11 cellular contexts compared by ENCODE assay signal in the genomic region with DNA sequence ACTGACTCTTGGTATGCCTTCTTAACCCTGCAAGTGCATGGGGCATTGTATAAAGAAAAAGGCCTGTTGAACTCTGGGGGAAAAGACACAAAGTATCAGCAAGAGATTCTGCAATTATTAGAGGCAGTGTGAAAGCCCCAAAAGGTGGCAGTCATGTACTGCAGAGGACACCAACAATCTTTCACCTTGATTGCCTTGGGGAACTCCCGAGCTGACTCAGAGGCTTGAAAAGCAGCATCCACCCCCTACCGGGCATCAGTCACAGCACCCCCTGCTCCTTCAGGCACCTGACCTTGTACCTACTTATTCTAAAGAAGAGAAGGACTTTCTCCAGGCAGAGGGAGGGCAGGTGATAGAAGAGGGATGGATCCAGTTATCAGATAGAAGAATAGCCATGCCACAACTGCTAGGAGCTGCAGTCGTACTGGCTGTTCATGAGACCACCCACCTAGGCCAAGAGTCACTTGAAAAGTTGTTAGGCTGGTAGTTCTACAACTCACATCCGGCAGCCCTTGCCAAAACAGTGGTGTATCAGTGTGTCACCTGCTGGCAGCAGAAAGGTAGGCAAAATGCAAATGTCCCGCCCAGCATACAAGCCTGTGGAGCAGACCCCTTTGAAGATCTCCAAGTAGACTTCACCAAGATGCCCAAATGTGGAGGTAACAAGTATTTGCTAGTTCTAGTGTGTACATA.
DNase-seq lines count a peak whose midpoint lies in the region; ATAC-seq and TF ChIP-seq lines count a peak whose summit lies in the region.
"Had no signal": no experiment of that assay in that cellular context is flagged by ENCODE, and none has a peak within 500 bp of the region (broad histone marks: within the 10 kb centered on the region; RNA-seq: fewer than 3 reads in every experiment).

No MANE protein-coding gene starts in this region.

- H3K27me3 Mint-ChIP-seq in glutamatergic neuron (ENCODE audit: unreplicated experiment), result peaks cover 6% of the 10 kb centered on the region
- H3K27me3 Mint-ChIP-seq: activated naive CD8-positive, alpha-beta T cell had no signal

- TF ChIP-seq CTCF in glutamatergic neuron (IDR thresholded peaks at IDR 0.05; ENCODE audit: partially characterized antibody, unreplicated experiment), result no peak

- no peak overlapping the region for H3K27ac Mint-ChIP-seq in glutamatergic neuron (ENCODE audit: unreplicated experiment)
- H3K27ac Mint-ChIP-seq: activated naive CD8-positive, alpha-beta T cell had no signal

- DNase-seq in NCI-H1417 (lab: John Stamatoyannopoulos, UW) (peak in 2 of 3 experiments; percentile 9 to 45), NCI-H1417 treated with DMSO at 0.1 percent for 48 hours (lab: John Stamatoyannopoulos, UW) (no peak), NAMALWA (ENCODE audit: low spot score) (peak; percentile 10), kidney glomerular epithelial cell (lab: John Stamatoyannopoulos, UW) (peak; percentile 45), NCI-H2081 (lab: John Stamatoyannopoulos, UW) (no peak), glutamatergic neuron (no peak)
- DNase-seq in activated CD4-positive, CD25-positive, alpha-beta regulatory T cell (lab: John Stamatoyannopoulos, UW), result no peak
- DNase-seq: left cardiac atrium, ovary had no signal

- H3K4me3 Mint-ChIP-seq in glutamatergic neuron (ENCODE audit: unreplicated experiment), result no peak overlapping the region
- H3K4me3 Mint-ChIP-seq: activated naive CD8-positive, alpha-beta T cell had no signal

- H3K4me1 Mint-ChIP-seq in glutamatergic neuron (ENCODE audit: low read depth, unreplicated experiment), result peaks cover 6% of the 10 kb centered on the region

- H3K9me3 Mint-ChIP-seq in glutamatergic neuron (ENCODE audit: unreplicated experiment), result peaks cover 7% of the 10 kb centered on the region

- ATAC-seq in HG02623 (IDR thresholded peaks at IDR 0.05; ENCODE audit: unreplicated experiment), result peak; percentile 51
- ATAC-seq: left cardiac atrium had no signal

- H3K36me3 Mint-ChIP-seq in glutamatergic neuron (ENCODE audit: unreplicated experiment), result no peaks in the 10 kb centered on the region
- H3K36me3 Mint-ChIP-seq: activated naive CD8-positive, alpha-beta T cell had no signal

Comparison
In these comparisons a context has a peak if more than half of its experiments do, and no peak if none do; other contexts are left out.
1. DNase-seq: peak in NCI-H1417 (2 of 3), NAMALWA (single experiment) and kidney glomerular epithelial cell (single experiment); none in NCI-H1417 treated with DMSO at 0.1 percent for 48 hours (single experiment), NCI-H2081 (0 of 2), activated CD4-positive, CD25-positive, alpha-beta regulatory T cell (0 of 4) and glutamatergic neuron (single experiment).